1 cellular context compared by ENCODE assay signal in genomic region chr10:100997364-100998182, GRCh38.
TF ChIP-seq lines count a peak whose summit lies in the region.

No MANE protein-coding gene starts in this region.

TF ChIP-seq in A549, 52 proteins besides CTCF, POLR2A, EP300 and RAD21:
- TF ChIP-seq, protein P1, sequence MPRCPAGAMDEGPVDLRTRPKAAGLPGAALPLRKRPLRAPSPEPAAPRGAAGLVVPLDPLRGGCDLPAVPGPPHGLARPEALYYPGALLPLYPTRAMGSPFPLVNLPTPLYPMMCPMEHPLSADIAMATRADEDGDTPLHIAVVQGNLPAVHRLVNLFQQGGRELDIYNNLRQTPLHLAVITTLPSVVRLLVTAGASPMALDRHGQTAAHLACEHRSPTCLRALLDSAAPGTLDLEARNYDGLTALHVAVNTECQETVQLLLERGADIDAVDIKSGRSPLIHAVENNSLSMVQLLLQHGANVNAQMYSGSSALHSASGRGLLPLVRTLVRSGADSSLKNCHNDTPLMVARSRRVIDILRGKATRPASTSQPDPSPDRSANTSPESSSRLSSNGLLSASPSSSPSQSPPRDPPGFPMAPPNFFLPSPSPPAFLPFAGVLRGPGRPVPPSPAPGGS (IDR thresholded peaks at IDR 0.05) = no peak
- TF ChIP-seq, protein P2, sequence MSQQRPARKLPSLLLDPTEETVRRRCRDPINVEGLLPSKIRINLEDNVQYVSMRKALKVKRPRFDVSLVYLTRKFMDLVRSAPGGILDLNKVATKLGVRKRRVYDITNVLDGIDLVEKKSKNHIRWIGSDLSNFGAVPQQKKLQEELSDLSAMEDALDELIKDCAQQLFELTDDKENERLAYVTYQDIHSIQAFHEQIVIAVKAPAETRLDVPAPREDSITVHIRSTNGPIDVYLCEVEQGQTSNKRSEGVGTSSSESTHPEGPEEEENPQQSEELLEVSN (IDR thresholded peaks at IDR 0.05; ENCODE audit: borderline replicate concordance, low read depth) = peak; percentile 37; the same call in 1 of the 2 replicates
- TF ChIP-seq, protein P3, sequence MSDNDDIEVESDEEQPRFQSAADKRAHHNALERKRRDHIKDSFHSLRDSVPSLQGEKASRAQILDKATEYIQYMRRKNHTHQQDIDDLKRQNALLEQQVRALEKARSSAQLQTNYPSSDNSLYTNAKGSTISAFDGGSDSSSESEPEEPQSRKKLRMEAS (IDR thresholded peaks at IDR 0.05) = peak; percentile 86
- peak; percentile 94; the same call in 1 of the 2 replicates for TF ChIP-seq HMGXB4 (CRISPR knock-in tag; IDR thresholded peaks at IDR 0.05; ENCODE audit: borderline replicate concordance)
- peak; percentile 64 for TF ChIP-seq USF2 (IDR thresholded peaks at IDR 0.05)
- TF ChIP-seq GATA3 (IDR thresholded peaks at IDR 0.05; ENCODE audit: borderline replicate concordance) = no peak
- TF ChIP-seq TFCP2L1 (CRISPR knock-in tag; IDR thresholded peaks at IDR 0.05) = no peak
- TF ChIP-seq ESRRA (IDR thresholded peaks at IDR 0.05; ENCODE audit: borderline replicate concordance, low read length) = 0 out of 2 replicates have a peak, but pooled peaks have one; percentile 25
- TF ChIP-seq, protein P4, sequence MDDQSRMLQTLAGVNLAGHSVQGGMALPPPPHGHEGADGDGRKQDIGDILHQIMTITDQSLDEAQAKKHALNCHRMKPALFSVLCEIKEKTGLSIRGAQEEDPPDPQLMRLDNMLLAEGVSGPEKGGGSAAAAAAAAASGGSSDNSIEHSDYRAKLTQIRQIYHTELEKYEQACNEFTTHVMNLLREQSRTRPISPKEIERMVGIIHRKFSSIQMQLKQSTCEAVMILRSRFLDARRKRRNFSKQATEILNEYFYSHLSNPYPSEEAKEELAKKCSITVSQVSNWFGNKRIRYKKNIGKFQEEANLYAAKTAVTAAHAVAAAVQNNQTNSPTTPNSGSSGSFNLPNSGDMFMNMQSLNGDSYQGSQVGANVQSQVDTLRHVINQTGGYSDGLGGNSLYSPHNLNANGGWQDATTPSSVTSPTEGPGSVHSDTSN (IDR thresholded peaks at IDR 0.05) = no peak; the same call in 1 of the 2 replicates
- TF ChIP-seq JUN (IDR thresholded peaks at IDR 0.05) = peak; percentile 20 to 44; a peak in 3 of 5 replicates
- 0 out of 2 replicates have a peak, but pooled peaks have one; percentile 32 for TF ChIP-seq RCOR1 (IDR thresholded peaks at IDR 0.05; ENCODE audit: low read depth, low read length)
